Comparison of ENCODE assay signal across 12 cellular contexts in genomic region chr10:119477444-119477843, GRCh38.
DNase-seq lines count a peak whose midpoint lies in the region; ATAC-seq and TF ChIP-seq lines count a peak whose summit lies in the region.
"Had no signal": no experiment of that assay in that cellular context is flagged by ENCODE, and none has a peak within 500 bp of the region (broad histone marks: within the 10 kb centered on the region; RNA-seq: fewer than 3 reads in every experiment).

No MANE protein-coding gene starts in this region.

- H3K36me3 ChIP-seq in breast epithelium (no peaks in the 10 kb centered on the region), WERI-Rb-1 (no peaks in the 10 kb centered on the region)
- H3K36me3 ChIP-seq: left ventricle myocardium inferior had no signal

- peak overlapping the region in 1 of 3 donors; percentile 64 for H3K4me3 Mint-ChIP-seq in T-cell

- H3K4me1 ChIP-seq in breast epithelium, result no peaks in the 10 kb centered on the region
- H3K4me1 ChIP-seq: psoas muscle had no signal

- CTCF ChIA-PET in T-cell (lab: Charles Lee), result interaction anchor here in 1 of 2 donors (0.6 kb wide), 1 partner anchor 117 kb away, joined by 5 read pairs; no protein-coding TSS in a partner anchor

- POLR2A ChIA-PET in T-cell (lab: Charles Lee), result no interaction called here

- intact Hi-C loops in breast epithelium (cut with DNase I; ENCODE audit: low total_unique reads), result no loop called here

- ATAC-seq in GM18499 (IDR thresholded peaks at IDR 0.05; ENCODE audit: insufficient read depth, unreplicated experiment) (peak; percentile 58), GM19463 (IDR thresholded peaks at IDR 0.05; ENCODE audit: unreplicated experiment) (peak; percentile 68), HG03025 (IDR thresholded peaks at IDR 0.05; ENCODE audit: low FRiP score, unreplicated experiment) (peak; percentile 61), T-cell (replicated peaks in 1 of 4) (no peak)
- ATAC-seq: psoas muscle had no signal

- peaks cover 27 to 39% (median 29%) of the 10 kb centered on the region in 3 donors for H3K4me1 Mint-ChIP-seq in T-cell

- no peak for TF ChIP-seq CTCF in breast epithelium (IDR thresholded peaks at IDR 0.05)
- TF ChIP-seq CTCF in WERI-Rb-1 (IDR thresholded peaks at IDR 0.05; ENCODE audit: low read depth, low read length), result no peak

- H3K4me3 ChIP-seq in breast epithelium (no peak overlapping the region), WERI-Rb-1 (ENCODE audit: low read depth, low read length) (no peak overlapping the region)
- H3K4me3 ChIP-seq: left ventricle myocardium inferior, psoas muscle had no signal

- H3K27ac ChIP-seq in breast epithelium (no peak overlapping the region), WERI-Rb-1 (no peak overlapping the region)
- H3K27ac ChIP-seq: left ventricle myocardium inferior, psoas muscle had no signal

- H3K36me3 Mint-ChIP-seq in T-cell, result no peaks in the 10 kb centered on the region

- DNase-seq in T-cell, result no peak
- DNase-seq in breast epithelium (ENCODE audit: low spot score in 2 of 2), result no peak
- DNase-seq in WERI-Rb-1, result no peak
- no peak for DNase-seq in activated T-cell treated with anti-CD3 and anti-CD28 coated beads for 4 hours
- DNase-seq in OCI-M1 (lab: John Stamatoyannopoulos, UW), result no peak
- DNase-seq: DMS79, left ventricle myocardium inferior, NCI-H1417, psoas muscle had no signal

- peaks cover 0 to 4% (median 0%) of the 10 kb centered on the region in 3 donors for H3K9me3 Mint-ChIP-seq in T-cell

- no peaks in the 10 kb centered on the region for H3K27me3 Mint-ChIP-seq in T-cell

- TF ChIP-seq POLR2A in breast epithelium (IDR thresholded peaks at IDR 0.05), result no peak

- H3K9me3 ChIP-seq in breast epithelium (no peaks in the 10 kb centered on the region), WERI-Rb-1 (ENCODE audit: severe bottlenecking) (no peaks in the 10 kb centered on the region)
- H3K9me3 ChIP-seq: left ventricle myocardium inferior, psoas muscle had no signal

- no peaks in the 10 kb centered on the region for H3K27me3 ChIP-seq in breast epithelium
- H3K27me3 ChIP-seq in WERI-Rb-1 (ENCODE audit: insufficient read depth, low read depth, severe bottlenecking), result no peaks in the 10 kb centered on the region

- peak overlapping the region; percentile 72 to 76 for H3K27ac Mint-ChIP-seq in T-cell

Comparison
In these comparisons a context has a peak if more than half of its experiments do, and no peak if none do; other contexts are left out.
1. ATAC-seq: peak in GM18499 (single experiment), GM19463 (single experiment) and HG03025 (single experiment); none in T-cell (0 of 4).